In the genomic region with DNA sequence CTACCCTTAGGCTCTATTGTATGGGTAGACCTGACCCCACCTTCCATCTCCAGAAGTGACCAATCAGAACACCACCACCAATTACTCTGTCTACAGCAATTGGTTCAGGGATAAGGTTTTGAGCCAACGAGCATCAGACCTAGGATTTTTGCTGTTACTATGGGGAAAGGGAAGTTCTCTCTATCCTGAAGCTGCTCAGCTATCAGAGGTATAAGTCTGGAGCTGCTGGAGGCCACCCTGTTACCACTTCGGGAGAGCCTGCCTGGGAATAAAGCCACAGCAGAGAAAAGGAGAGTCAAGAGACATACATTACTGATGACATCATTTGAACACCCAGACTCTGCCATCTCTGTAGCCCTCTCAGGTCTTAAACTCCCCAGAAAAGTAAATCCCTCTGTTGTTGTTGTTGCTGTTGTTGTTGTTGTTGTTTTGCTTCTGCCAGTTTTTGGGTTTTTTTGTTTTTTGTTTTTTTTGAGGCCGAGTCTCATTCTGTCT, we compare ENCODE assay signal across 1 cellular context.
A peak's percentile ranks its signal among the peaks of the same experiment; 100 is the strongest.
TF ChIP-seq lines count a peak whose summit lies in the region.

No MANE protein-coding gene starts in this region.

TF ChIP-seq in H1, 55 proteins besides CTCF, POLR2A, EP300 and RAD21 (continued from another document):
- TF ChIP-seq, protein P1, sequence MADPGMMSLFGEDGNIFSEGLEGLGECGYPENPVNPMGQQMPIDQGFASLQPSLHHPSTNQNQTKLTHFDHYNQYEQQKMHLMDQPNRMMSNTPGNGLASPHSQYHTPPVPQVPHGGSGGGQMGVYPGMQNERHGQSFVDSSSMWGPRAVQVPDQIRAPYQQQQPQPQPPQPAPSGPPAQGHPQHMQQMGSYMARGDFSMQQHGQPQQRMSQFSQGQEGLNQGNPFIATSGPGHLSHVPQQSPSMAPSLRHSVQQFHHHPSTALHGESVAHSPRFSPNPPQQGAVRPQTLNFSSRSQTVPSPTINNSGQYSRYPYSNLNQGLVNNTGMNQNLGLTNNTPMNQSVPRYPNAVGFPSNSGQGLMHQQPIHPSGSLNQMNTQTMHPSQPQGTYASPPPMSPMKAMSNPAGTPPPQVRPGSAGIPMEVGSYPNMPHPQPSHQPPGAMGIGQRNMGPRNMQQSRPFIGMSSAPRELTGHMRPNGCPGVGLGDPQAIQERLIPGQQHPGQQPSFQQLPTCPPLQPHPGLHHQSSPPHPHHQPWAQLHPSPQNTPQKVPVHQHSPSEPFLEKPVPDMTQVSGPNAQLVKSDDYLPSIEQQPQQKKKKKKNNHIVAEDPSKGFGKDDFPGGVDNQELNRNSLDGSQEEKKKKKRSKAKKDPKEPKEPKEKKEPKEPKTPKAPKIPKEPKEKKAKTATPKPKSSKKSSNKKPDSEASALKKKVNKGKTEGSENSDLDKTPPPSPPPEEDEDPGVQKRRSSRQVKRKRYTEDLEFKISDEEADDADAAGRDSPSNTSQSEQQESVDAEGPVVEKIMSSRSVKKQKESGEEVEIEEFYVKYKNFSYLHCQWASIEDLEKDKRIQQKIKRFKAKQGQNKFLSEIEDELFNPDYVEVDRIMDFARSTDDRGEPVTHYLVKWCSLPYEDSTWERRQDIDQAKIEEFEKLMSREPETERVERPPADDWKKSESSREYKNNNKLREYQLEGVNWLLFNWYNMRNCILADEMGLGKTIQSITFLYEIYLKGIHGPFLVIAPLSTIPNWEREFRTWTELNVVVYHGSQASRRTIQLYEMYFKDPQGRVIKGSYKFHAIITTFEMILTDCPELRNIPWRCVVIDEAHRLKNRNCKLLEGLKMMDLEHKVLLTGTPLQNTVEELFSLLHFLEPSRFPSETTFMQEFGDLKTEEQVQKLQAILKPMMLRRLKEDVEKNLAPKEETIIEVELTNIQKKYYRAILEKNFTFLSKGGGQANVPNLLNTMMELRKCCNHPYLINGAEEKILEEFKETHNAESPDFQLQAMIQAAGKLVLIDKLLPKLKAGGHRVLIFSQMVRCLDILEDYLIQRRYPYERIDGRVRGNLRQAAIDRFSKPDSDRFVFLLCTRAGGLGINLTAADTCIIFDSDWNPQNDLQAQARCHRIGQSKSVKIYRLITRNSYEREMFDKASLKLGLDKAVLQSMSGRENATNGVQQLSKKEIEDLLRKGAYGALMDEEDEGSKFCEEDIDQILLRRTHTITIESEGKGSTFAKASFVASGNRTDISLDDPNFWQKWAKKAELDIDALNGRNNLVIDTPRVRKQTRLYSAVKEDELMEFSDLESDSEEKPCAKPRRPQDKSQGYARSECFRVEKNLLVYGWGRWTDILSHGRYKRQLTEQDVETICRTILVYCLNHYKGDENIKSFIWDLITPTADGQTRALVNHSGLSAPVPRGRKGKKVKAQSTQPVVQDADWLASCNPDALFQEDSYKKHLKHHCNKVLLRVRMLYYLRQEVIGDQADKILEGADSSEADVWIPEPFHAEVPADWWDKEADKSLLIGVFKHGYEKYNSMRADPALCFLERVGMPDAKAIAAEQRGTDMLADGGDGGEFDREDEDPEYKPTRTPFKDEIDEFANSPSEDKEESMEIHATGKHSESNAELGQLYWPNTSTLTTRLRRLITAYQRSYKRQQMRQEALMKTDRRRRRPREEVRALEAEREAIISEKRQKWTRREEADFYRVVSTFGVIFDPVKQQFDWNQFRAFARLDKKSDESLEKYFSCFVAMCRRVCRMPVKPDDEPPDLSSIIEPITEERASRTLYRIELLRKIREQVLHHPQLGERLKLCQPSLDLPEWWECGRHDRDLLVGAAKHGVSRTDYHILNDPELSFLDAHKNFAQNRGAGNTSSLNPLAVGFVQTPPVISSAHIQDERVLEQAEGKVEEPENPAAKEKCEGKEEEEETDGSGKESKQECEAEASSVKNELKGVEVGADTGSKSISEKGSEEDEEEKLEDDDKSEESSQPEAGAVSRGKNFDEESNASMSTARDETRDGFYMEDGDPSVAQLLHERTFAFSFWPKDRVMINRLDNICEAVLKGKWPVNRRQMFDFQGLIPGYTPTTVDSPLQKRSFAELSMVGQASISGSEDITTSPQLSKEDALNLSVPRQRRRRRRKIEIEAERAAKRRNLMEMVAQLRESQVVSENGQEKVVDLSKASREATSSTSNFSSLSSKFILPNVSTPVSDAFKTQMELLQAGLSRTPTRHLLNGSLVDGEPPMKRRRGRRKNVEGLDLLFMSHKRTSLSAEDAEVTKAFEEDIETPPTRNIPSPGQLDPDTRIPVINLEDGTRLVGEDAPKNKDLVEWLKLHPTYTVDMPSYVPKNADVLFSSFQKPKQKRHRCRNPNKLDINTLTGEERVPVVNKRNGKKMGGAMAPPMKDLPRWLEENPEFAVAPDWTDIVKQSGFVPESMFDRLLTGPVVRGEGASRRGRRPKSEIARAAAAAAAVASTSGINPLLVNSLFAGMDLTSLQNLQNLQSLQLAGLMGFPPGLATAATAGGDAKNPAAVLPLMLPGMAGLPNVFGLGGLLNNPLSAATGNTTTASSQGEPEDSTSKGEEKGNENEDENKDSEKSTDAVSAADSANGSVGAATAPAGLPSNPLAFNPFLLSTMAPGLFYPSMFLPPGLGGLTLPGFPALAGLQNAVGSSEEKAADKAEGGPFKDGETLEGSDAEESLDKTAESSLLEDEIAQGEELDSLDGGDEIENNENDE (IDR thresholded peaks at IDR 0.05; ENCODE audit: insufficient replicate concordance, low read length): no peak
- no peak for TF ChIP-seq HDAC6 (IDR thresholded peaks at IDR 0.05; ENCODE audit: low read depth, low read length)
- peak; percentile 50; the same call in 1 of the 2 replicates for TF ChIP-seq SP1 (IDR thresholded peaks at IDR 0.05; ENCODE audit: low read depth, low read length)
- TF ChIP-seq TAF1 (IDR thresholded peaks at IDR 0.05; ENCODE audit: low read depth, low read length): no peak
- TF ChIP-seq RFX5 (IDR thresholded peaks at IDR 0.05; ENCODE audit: borderline replicate concordance, low read depth, low read length): peak; percentile 75
